ENCODE assay signal across 10 cellular contexts in genomic region chrX:1679238-1679637, GRCh38.
DNase-seq lines count a peak whose midpoint lies in the region; ATAC-seq, FAIRE-seq and TF ChIP-seq lines count a peak whose summit lies in the region.
"Had no signal": no experiment of that assay in that cellular context is flagged by ENCODE, and none has a peak within 500 bp of the region (broad histone marks: within the 10 kb centered on the region; RNA-seq: fewer than 3 reads in every experiment).

No MANE protein-coding gene starts in this region.

- H2AK5ac ChIP-seq in H1 (ENCODE audit: low read depth, low read length) = peak overlapping the region; percentile 86; the same call in 1 of the 2 replicates

- H3K4me2 ChIP-seq in A549 (no peak overlapping the region), H1 (ENCODE audit: insufficient read depth in 1 of 2, low read depth in 2 of 2, low read length in 2 of 2) (peak overlapping the region in 1 of 2 experiments; percentile 69; a peak in 2 of 4 replicates)

- no peaks in the 10 kb centered on the region for H3K23me2 ChIP-seq in H1 (ENCODE audit: low read depth, low read length)

- peak overlapping the region; percentile 83; the same call in 1 of the 2 replicates for H3K18ac ChIP-seq in H1 (ENCODE audit: extremely low read depth, low read length)

- no peak for TF ChIP-seq RAD21 in A549 (conservative IDR thresholded peaks at IDR 0.05 in 1 of 2, IDR thresholded peaks at IDR 0.05 in 1 of 2)
- no peak for TF ChIP-seq RAD21 in H1 (IDR thresholded peaks at IDR 0.05 in 1 of 2, conservative IDR thresholded peaks at IDR 0.05 in 1 of 2; ENCODE audit: low read depth in 2 of 2, low read length in 2 of 2)

- no peak overlapping the region for H3K23ac ChIP-seq in H1 (ENCODE audit: insufficient read length)

- no peaks in the 10 kb centered on the region for H3K79me1 ChIP-seq in H1 (ENCODE audit: low read depth, low read length)

- CTCF ChIA-PET in A549 (lab: Yijun Ruan, JAX) = no interaction called here
- CTCF ChIA-PET in H1 (lab: Charles Lee; ENCODE audit: partially characterized antibody) = no interaction called here

- H3K36me3 ChIP-seq in H1 (ENCODE audit: control insufficient read depth in 2 of 4, insufficient read depth in 4 of 4, low read length in 3 of 4) = no peaks in the 10 kb centered on the region
- H3K36me3 ChIP-seq in uterus = no peaks in the 10 kb centered on the region
- no peaks in the 10 kb centered on the region for H3K36me3 ChIP-seq in upper lobe of left lung

- H3K14ac ChIP-seq in H1 (ENCODE audit: insufficient read length) = no peak overlapping the region

- WGBS in A549 (ENCODE audit: missing lambda C conversion rate) = 34% methylated on average over 9 of the region's 9 CpGs
- 73% methylated on average over 9 of the region's 9 CpGs; no CpG with 5 or more reads in 1 of the 2 experiments for WGBS in H1 (ENCODE audit: extremely low coverage in 1 of 2, insufficient coverage in 1 of 2, insufficient read length in 1 of 2, insufficient replicate concordance in 2 of 2, low coverage in 1 of 2, low lambda C conversion rate in 2 of 2, missing lambda C conversion rate in 1 of 2), 2 experiments
- 63 to 67% methylated on average over 9 of the region's 9 CpGs for WGBS in upper lobe of left lung, 2 donors

- peak; percentile 51 to 70; a peak in 5 of 6 replicates for ATAC-seq in A549
- peak; percentile 58 for ATAC-seq in GM18907 (IDR thresholded peaks at IDR 0.05; ENCODE audit: unreplicated experiment)
- ATAC-seq in left cardiac atrium = no peak
- ATAC-seq in upper lobe of left lung (ENCODE audit: low FRiP score in 2 of 2) = no peak

- no peak overlapping the region for H3K9ac ChIP-seq in H1 (replicated peaks in 1 of 4; ENCODE audit: extremely low read depth in 1 of 4, low read depth in 3 of 4, low read length in 3 of 4)

- no peak for TF ChIP-seq POLR2A in A549 (IDR thresholded peaks at IDR 0.05; ENCODE audit: low read length)
- no peak for TF ChIP-seq POLR2A in H1 (IDR thresholded peaks at IDR 0.05; ENCODE audit: control extremely low read depth in 1 of 2, low read depth in 2 of 2, low read length in 2 of 2)
- no peak for TF ChIP-seq POLR2A in uterus (IDR thresholded peaks at IDR 0.05)
- TF ChIP-seq POLR2A in upper lobe of left lung (IDR thresholded peaks at IDR 0.05) = no peak

- intact Hi-C loops in uterus (cut with DNase I; ENCODE audit: low total_unique reads) (no loop called here), left cardiac atrium (cut with DNase I) (no loop called here)

- H3K27ac ChIP-seq in A549 = no peak overlapping the region
- no peak overlapping the region for H3K27ac ChIP-seq in H1 (ENCODE audit: low read depth, low read length)
- no peak overlapping the region for H3K27ac ChIP-seq in uterus
- H3K27ac ChIP-seq in upper lobe of left lung = no peak overlapping the region
- H3K27ac ChIP-seq: epithelial cell of prostate had no signal

- no peaks in the 10 kb centered on the region for H3K27me3 ChIP-seq in H1 (replicated peaks in 1 of 4; ENCODE audit: control insufficient read depth in 3 of 4, extremely low read depth in 1 of 4, insufficient read depth in 3 of 4, low read length in 3 of 4)
- H3K27me3 ChIP-seq in uterus = no peaks in the 10 kb centered on the region
- no peaks in the 10 kb centered on the region for H3K27me3 ChIP-seq in upper lobe of left lung

- POLR2A ChIA-PET in A549 (lab: Yijun Ruan, JAX) = no interaction called here
- POLR2A ChIA-PET in H1 (lab: Charles Lee; ENCODE audit: partially characterized antibody) = no interaction called here

- H2BK120ac ChIP-seq in H1 (replicated peaks; ENCODE audit: low read depth, low read length) = peak overlapping the region; percentile 85

- FAIRE-seq in A549 (lab: Jason Lieb, UNC) = no peak
- FAIRE-seq in H1 (lab: Jason Lieb, UNC) = peak; percentile 55

- peak overlapping the region; percentile 38 for H3K4ac ChIP-seq in H1 (replicated peaks; ENCODE audit: insufficient read length, low read depth, low read length)

- TF ChIP-seq EP300 in A549 (IDR thresholded peaks at IDR 0.05) (no peak), H1 (IDR thresholded peaks at IDR 0.05; ENCODE audit: borderline replicate concordance in 1 of 2, low read depth in 2 of 2, low read length in 2 of 2) (no peak), upper lobe of left lung (IDR thresholded peaks at IDR 0.05) (no peak)

- no peaks in the 10 kb centered on the region for H3K79me2 ChIP-seq in H1 (ENCODE audit: control insufficient read depth in 1 of 2, insufficient read depth in 2 of 2, low read length in 2 of 2)

- H3K4me3 ChIP-seq in A549 = no peak overlapping the region
- H3K4me3 ChIP-seq in H1 (ENCODE audit: extremely low read depth in 1 of 4, insufficient read depth in 2 of 4, low read depth in 3 of 4, low read length in 4 of 4) = no peak overlapping the region
- H3K4me3 ChIP-seq in uterus = no peak overlapping the region
- H3K4me3 ChIP-seq in upper lobe of left lung = no peak overlapping the region

- H4K5ac ChIP-seq in H1 (ENCODE audit: insufficient read length, low read depth, low read length) = peak overlapping the region; percentile 2

- H3K9me3 ChIP-seq in A549 (no peaks in the 10 kb centered on the region), H1 (ENCODE audit: insufficient read depth in 2 of 2, low read depth in 1 of 2, low read length in 1 of 2) (no peaks in the 10 kb centered on the region), uterus (no peaks in the 10 kb centered on the region), upper lobe of left lung (no peaks in the 10 kb centered on the region)

- H4K20me1 ChIP-seq in H1 (replicated peaks in 1 of 2; ENCODE audit: control insufficient read depth in 1 of 2, insufficient read depth in 2 of 2, low read length in 2 of 2) = no peaks in the 10 kb centered on the region

- H3K4me1 ChIP-seq in A549 (no peaks in the 10 kb centered on the region), H1 (replicated peaks in 1 of 4; ENCODE audit: control insufficient read depth in 3 of 4, insufficient read depth in 4 of 4, low read length in 3 of 4) (peaks cover 0 to 15% (median 10%) of the 10 kb centered on the region in 4 experiments), uterus (no peaks in the 10 kb centered on the region), upper lobe of left lung (no peaks in the 10 kb centered on the region)

- H2BK5ac ChIP-seq in H1 (ENCODE audit: low read depth, low read length) = peak overlapping the region; percentile 83; the same call in 1 of the 2 replicates

- no peak overlapping the region for H2AFZ ChIP-seq in H1 (ENCODE audit: low read length)

- peak overlapping the region; percentile 20 for H4K91ac ChIP-seq in H1 (replicated peaks; ENCODE audit: insufficient read length, low read length)

- no peak for DNase-seq in A549 (ENCODE audit: low read depth in 1 of 2, low spot score in 1 of 2)
- DNase-seq in SW480 (ENCODE audit: low spot score) = peak; percentile 33
- no peak for DNase-seq in H1 (ENCODE audit: low read depth in 1 of 2, low spot score in 2 of 2)
- DNase-seq in uterus = no peak
- DNase-seq in left cardiac atrium = no peak
- DNase-seq in upper lobe of left lung = no peak
- no peak for DNase-seq in retina
- DNase-seq: NCI-H2227 treated with DMSO at 0.1 percent for 48 hours had no signal

- TF ChIP-seq CTCF in A549 (IDR thresholded peaks at IDR 0.05) = no peak
- TF ChIP-seq CTCF in H1 (IDR thresholded peaks at IDR 0.05; ENCODE audit: control extremely low read depth in 1 of 3, insufficient read depth in 1 of 3, low read depth in 1 of 3, low read length in 3 of 3) = no peak
- TF ChIP-seq CTCF in uterus (IDR thresholded peaks at IDR 0.05) = no peak
- TF ChIP-seq CTCF in upper lobe of left lung (IDR thresholded peaks at IDR 0.05) = no peak

- H2BK12ac ChIP-seq in H1 (ENCODE audit: low read depth, low read length) = peak overlapping the region; percentile 97

- H4K8ac ChIP-seq in H1 (ENCODE audit: extremely low read depth, insufficient read depth, low read length) = no peak overlapping the region

- no peak overlapping the region for H3K56ac ChIP-seq in H1 (replicated peaks; ENCODE audit: insufficient read length, low read depth, low read length)

- H2BK15ac ChIP-seq in H1 (ENCODE audit: low read length) = no peak overlapping the region

- H2BK20ac ChIP-seq in H1 (ENCODE audit: low read length) = peak overlapping the region; percentile 99

TF ChIP-seq in A549, 52 proteins besides CTCF, POLR2A, EP300 and RAD21:
- TF ChIP-seq KDM1A (IDR thresholded peaks at IDR 0.05; ENCODE audit: low read depth) = no peak
- no peak for TF ChIP-seq CBX8 (IDR thresholded peaks at IDR 0.05)
- TF ChIP-seq RNF2 (IDR thresholded peaks at IDR 0.05; ENCODE audit: borderline replicate concordance, low read depth) = no peak
- TF ChIP-seq RFX5 (IDR thresholded peaks at IDR 0.05) = no peak
- TF ChIP-seq CHD2 (IDR thresholded peaks at IDR 0.05; ENCODE audit: low read length, partially characterized antibody) = no peak
- TF ChIP-seq HEYL (CRISPR knock-in tag; IDR thresholded peaks at IDR 0.05) = no peak
TF ChIP-seq in A549: peak in this region for 0.

TF ChIP-seq in H1, 55 proteins besides CTCF, POLR2A, EP300 and RAD21:
- TF ChIP-seq SAP30 (IDR thresholded peaks at IDR 0.05; ENCODE audit: insufficient read depth, insufficient replicate concordance, low read length) = no peak
- peak; percentile 27 for TF ChIP-seq ASH2L (IDR thresholded peaks at IDR 0.05; ENCODE audit: low read length)

Comparison
In these comparisons a context has a peak if more than half of its experiments do, and no peak if none do; other contexts are left out.
1. ATAC-seq: peak in A549 (2 of 2) and GM18907 (single experiment); none in left cardiac atrium (0 of 2) and upper lobe of left lung (0 of 2).